ENCODE assay signal across 31 cellular contexts in the genomic region with DNA sequence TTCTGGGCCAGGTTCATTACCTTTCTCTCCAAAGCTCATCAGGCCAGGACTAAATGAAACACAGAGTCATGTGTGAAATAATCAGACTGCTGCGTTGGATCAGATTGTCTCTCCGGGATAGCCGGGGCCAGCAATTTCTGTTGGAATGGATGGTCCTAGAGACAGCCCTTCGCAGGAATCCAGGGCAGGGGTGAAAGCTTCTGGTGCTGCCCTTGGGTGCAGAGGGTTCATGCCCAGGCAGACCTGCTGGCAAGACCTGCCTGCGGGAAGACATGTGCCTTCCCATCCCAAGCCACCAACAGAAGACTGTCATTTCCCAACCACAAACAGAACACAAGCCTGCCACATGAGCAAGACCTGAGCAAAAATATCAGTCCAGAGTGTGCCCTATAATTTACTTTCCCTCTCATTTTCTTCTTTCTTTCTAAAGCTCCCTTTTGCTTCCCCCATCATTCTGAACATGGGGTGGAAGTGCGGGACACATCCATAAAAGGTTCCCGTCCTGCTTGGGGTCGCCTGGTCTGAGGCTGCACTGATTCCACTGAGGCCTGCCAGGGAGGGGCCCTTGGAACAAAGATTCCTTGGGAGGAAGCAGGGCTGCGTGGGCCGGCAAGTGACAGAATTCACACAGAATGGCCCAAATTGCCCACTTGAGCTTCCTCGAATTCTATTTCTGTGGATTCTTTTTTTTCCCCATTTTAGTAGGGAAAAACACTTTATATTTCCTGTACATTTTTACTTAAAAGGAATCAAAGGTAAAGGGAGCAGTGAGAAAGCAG. TPM values are rescaled to one million over a fixed set of nuclear protein-coding genes. Genes with fewer than 3 reads are reported as not detected.
"Had no signal": no experiment of that assay in that cellular context is flagged by ENCODE, and none has a peak within 500 bp of the region (broad histone marks: within the 10 kb centered on the region; RNA-seq: fewer than 3 reads in every experiment).

No MANE protein-coding gene starts in this region.

- ATAC-seq: foreskin keratinocyte, gastroesophageal sphincter, heart right ventricle, left colon, left ventricle myocardium superior, psoas muscle, right cardiac atrium, upper lobe of right lung had no signal

- H3K4me1 Mint-ChIP-seq: memory B cell; nephron; stimulated activated naive B cell treated with anti-CD40 and anti-IgM and Interleukin-4, amounts not matched to agents 10 μg/mL and 1 μg/mL and 100 μg/mL, for 72 hours had no signal

- H3K4me3 Mint-ChIP-seq: memory B cell; nephron; neural progenitor cell; stimulated activated naive B cell treated with anti-CD40 and anti-IgM and Interleukin-4, amounts not matched to agents 10 μg/mL and 1 μg/mL and 100 μg/mL, for 72 hours; stimulated activated naive CD8-positive, alpha-beta T cell treated with anti-CD3 and anti-CD28 coated beads, Interleukin-15, Interleukin-2, amounts not matched to agents 100 ng/mL and 50 ng/mL, for 24 hours had no signal

- H3K36me3 Mint-ChIP-seq: memory B cell, neural progenitor cell had no signal

- H3K36me3 ChIP-seq: esophagus muscularis mucosa, gastroesophageal sphincter, heart right ventricle, neural progenitor cell, spleen, thoracic aorta, tibial nerve, upper lobe of right lung, uterus had no signal

- H3K27ac Mint-ChIP-seq: memory B cell; nephron; neural progenitor cell; stimulated activated naive B cell treated with anti-CD40 and anti-IgM and Interleukin-4, amounts not matched to agents 10 μg/mL and 1 μg/mL and 100 μg/mL, for 72 hours; stimulated activated naive CD8-positive, alpha-beta T cell treated with anti-CD3 and anti-CD28 coated beads, Interleukin-15, Interleukin-2, amounts not matched to agents 100 ng/mL and 50 ng/mL, for 24 hours had no signal

- H3K27me3 ChIP-seq: foreskin keratinocyte, heart right ventricle, neural progenitor cell, tibial nerve, upper lobe of right lung, uterus had no signal

- H3K4me1 ChIP-seq: esophagus muscularis mucosa, foreskin keratinocyte, gastroesophageal sphincter, neural progenitor cell, parathyroid adenoma, spleen, tibial nerve, upper lobe of right lung, uterus had no signal

- DNase-seq: cerebellar nuclear complex; effector CD4-positive, alpha-beta T cell; foreskin keratinocyte; heart right ventricle; hippocampal formation; kidney glomerular epithelial cell; left colon; left ventricle myocardium superior; psoas muscle; right cardiac atrium; spleen; stimulated activated CD4-positive, alpha-beta T cell treated with anti-CD3 and anti-CD28 coated beads, Interleukin-2, amount 100 ng/mL, for 48 hours; stimulated activated naive B cell treated with anti-CD40 and anti-IgM and Interleukin-4, amounts not matched to agents 10 μg/mL and 1 μg/mL and 100 μg/mL, for 72 hours; upper lobe of right lung; uterus had no signal

- H3K4me3 ChIP-seq: dorsolateral prefrontal cortex, esophagus muscularis mucosa, gastroesophageal sphincter, heart right ventricle, lung, neural progenitor cell, psoas muscle, skin epidermis, spleen, thoracic aorta, tibial nerve, upper lobe of right lung, uterus had no signal

- H3K9me3 Mint-ChIP-seq: stimulated activated naive CD8-positive, alpha-beta T cell treated with anti-CD3 and anti-CD28 coated beads, Interleukin-15, Interleukin-2, amounts not matched to agents 100 ng/mL and 50 ng/mL, for 24 hours had no signal

- H3K9me3 ChIP-seq: thoracic aorta, upper lobe of right lung, uterus had no signal

- H3K27ac ChIP-seq: esophagus muscularis mucosa, foreskin keratinocyte, gastroesophageal sphincter, heart right ventricle, neural progenitor cell, parathyroid adenoma, psoas muscle, skin epidermis, spleen, thoracic aorta, tibial nerve, upper lobe of right lung, uterus had no signal

RNA-seq across cellular contexts. Expression of gene UBE2QL1, which starts 57.3 kb away (rescaled TPM):
- total RNA-seq: epithelial cell of proximal tubule, fibroblast of lung, foreskin keratinocyte, mononuclear cell, renal cortical epithelial cell, upper lobe of right lung had no signal
